In the genomic region with DNA sequence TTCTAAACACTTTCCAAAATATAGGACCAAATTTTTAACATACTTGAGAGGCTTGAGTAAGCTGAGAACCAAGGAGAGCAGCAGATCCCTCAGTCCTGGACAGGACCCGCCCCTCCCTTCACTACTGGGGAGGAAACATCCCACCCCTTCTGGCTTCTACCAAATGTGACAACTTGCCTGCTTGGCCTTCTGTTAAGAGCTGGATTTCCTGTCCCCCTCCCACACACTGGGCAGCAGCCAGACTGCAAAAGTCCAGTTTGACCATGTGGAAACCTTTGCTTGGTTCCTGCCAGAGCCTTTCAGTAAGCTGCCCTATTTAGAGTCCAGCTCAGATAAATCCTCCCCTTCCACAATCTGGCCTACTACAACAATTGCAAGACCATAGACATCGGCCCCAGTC, we compare ENCODE assay signal across 15 cellular contexts.
DNase-seq lines count a peak whose midpoint lies in the region; ATAC-seq and TF ChIP-seq lines count a peak whose summit lies in the region.
"Had no signal": no experiment of that assay in that cellular context is flagged by ENCODE, and none has a peak within 500 bp of the region (broad histone marks: within the 10 kb centered on the region; RNA-seq: fewer than 3 reads in every experiment).

No MANE protein-coding gene starts in this region.

- BruUV-seq in A673 (replicated peaks; lab: Mats Ljungman, UMichigan), result no TSS peak

- no peak for TF ChIP-seq POLR2A in body of pancreas (IDR thresholded peaks at IDR 0.05)

- H4K20me1 ChIP-seq in smooth muscle cell (ENCODE audit: low read depth), result no peaks in the 10 kb centered on the region

- no peak for DNase-seq in A673 (ENCODE audit: low spot score)
- DNase-seq in body of pancreas, result peak; percentile 30 to 69 (median 48)
- DNase-seq in left ventricle myocardium inferior, result peak; percentile 87
- DNase-seq in omental fat pad (ENCODE audit: low spot score), result peak; percentile 26
- no peak for DNase-seq in smooth muscle cell (lab: John Stamatoyannopoulos, UW; ENCODE audit: unreplicated experiment)
- no peak for DNase-seq in NCI-H146 (lab: John Stamatoyannopoulos, UW)
- DNase-seq in NCI-H1048 (lab: John Stamatoyannopoulos, UW), result no peak
- DNase-seq: activated T-cell treated with anti-CD3 and anti-CD28 coated beads, Interleukin-2, amount 50 U/mL, for 72 hours; DMS79 treated with DMSO at 0.1 percent for 48 hours; erythroblast; RPMI8226 had no signal

- no peaks in the 10 kb centered on the region for H3K36me3 ChIP-seq in A673 (ENCODE audit: insufficient read depth, low read length, poor library complexity, severe bottlenecking)
- no peaks in the 10 kb centered on the region for H3K36me3 ChIP-seq in body of pancreas (replicated peaks in 1 of 2; ENCODE audit: insufficient read depth in 1 of 2, low read depth in 2 of 2)
- no peaks in the 10 kb centered on the region for H3K36me3 ChIP-seq in left ventricle myocardium inferior
- no peaks in the 10 kb centered on the region for H3K36me3 ChIP-seq in smooth muscle cell (ENCODE audit: low read depth)
- H3K36me3 ChIP-seq: breast epithelium had no signal

- H3K4me1 ChIP-seq in A673 (ENCODE audit: insufficient read depth, low read length, poor library complexity, severe bottlenecking) (peaks cover 70% of the 10 kb centered on the region), body of pancreas (no peaks in the 10 kb centered on the region), left ventricle myocardium inferior (peaks cover 22% of the 10 kb centered on the region), smooth muscle cell (ENCODE audit: low read depth) (no peaks in the 10 kb centered on the region)
- H3K4me1 ChIP-seq: A549, breast epithelium had no signal

- H2AFZ ChIP-seq in smooth muscle cell (ENCODE audit: low read depth), result no peak overlapping the region

- intact Hi-C loops in A673 (cut with micrococcal nuclease; ENCODE audit: unreplicated experiment) (no loop called here), body of pancreas (cut with DNase I) (no loop called here), left ventricle myocardium inferior (cut with micrococcal nuclease) (no loop called here)

- 41 to 44% methylated on average over 2 of the region's 2 CpGs for WGBS in body of pancreas, 2 donors
- 43% methylated on average over 2 of the region's 2 CpGs for WGBS in smooth muscle cell (ENCODE audit: low lambda C conversion rate)

- H3K9me3 ChIP-seq in A673 (ENCODE audit: low read depth, low read length, poor library complexity, severe bottlenecking) (no peaks in the 10 kb centered on the region), body of pancreas (no peaks in the 10 kb centered on the region), left ventricle myocardium inferior (replicated peaks) (no peaks in the 10 kb centered on the region), smooth muscle cell (replicated peaks; ENCODE audit: low read depth) (no peaks in the 10 kb centered on the region)
- H3K9me3 ChIP-seq: A549, breast epithelium had no signal

- H3K9ac ChIP-seq in smooth muscle cell (ENCODE audit: low read depth), result no peak overlapping the region

- POLR2A ChIA-PET in A673 (lab: Charles Lee; ENCODE audit: low non-redundant PET), result no interaction called here

- H3K79me2 ChIP-seq in smooth muscle cell (ENCODE audit: low read depth), result no peaks in the 10 kb centered on the region

- H3K27ac ChIP-seq in A673 (ENCODE audit: low read depth, low read length, poor library complexity, severe bottlenecking) (peak overlapping the region; percentile 10), body of pancreas (no peak overlapping the region), left ventricle myocardium inferior (replicated peaks) (peak overlapping the region; percentile 72), smooth muscle cell (ENCODE audit: low read depth) (no peak overlapping the region)
- H3K27ac ChIP-seq: A549 had no signal

- H3K4me3 ChIP-seq in A673 (ENCODE audit: low read depth, low read length, poor library complexity, severe bottlenecking) (no peak overlapping the region), body of pancreas (no peak overlapping the region), left ventricle myocardium inferior (no peak overlapping the region), smooth muscle cell (no peak overlapping the region)
- H3K4me3 ChIP-seq: A549, breast epithelium had no signal

- H3K27me3 ChIP-seq in A673 (replicated peaks; ENCODE audit: insufficient read depth, low read depth, low read length, poor library complexity), result no peaks in the 10 kb centered on the region
- H3K27me3 ChIP-seq in body of pancreas, result no peaks in the 10 kb centered on the region
- H3K27me3 ChIP-seq in left ventricle myocardium inferior (ENCODE audit: low read depth), result no peaks in the 10 kb centered on the region
- H3K27me3 ChIP-seq in smooth muscle cell (ENCODE audit: low read depth), result no peaks in the 10 kb centered on the region
- H3K27me3 ChIP-seq: breast epithelium had no signal

- CTCF ChIA-PET in A673 (lab: Charles Lee), result no interaction called here

- H3K4me2 ChIP-seq in smooth muscle cell, result no peak overlapping the region
- H3K4me2 ChIP-seq: A549 had no signal

- TF ChIP-seq CTCF in A673 (conservative IDR thresholded peaks at IDR 0.05; ENCODE audit: low read depth, low read length) (no peak), body of pancreas (IDR thresholded peaks at IDR 0.05) (no peak), left ventricle myocardium inferior (IDR thresholded peaks at IDR 0.05; ENCODE audit: borderline replicate concordance) (no peak), omental fat pad (IDR thresholded peaks at IDR 0.05) (no peak), smooth muscle cell (IDR thresholded peaks at IDR 0.05; ENCODE audit: borderline replicate concordance, insufficient read depth, poor library complexity, severe bottlenecking) (no peak)

- no peaks in the 10 kb centered on the region for H3F3A ChIP-seq in smooth muscle cell (ENCODE audit: low read depth)

- ATAC-seq in body of pancreas (peak; percentile 58), omental fat pad (ENCODE audit: low FRiP score) (peak; percentile 95), HG02840 (IDR thresholded peaks at IDR 0.05; ENCODE audit: low FRiP score, unreplicated experiment) (no peak)
- ATAC-seq: A549; activated T-cell treated with anti-CD3 and anti-CD28 coated beads, Interleukin-2, amount 50 U/mL, for 72 hours; WTC11 had no signal

Comparison
In these comparisons a context has a peak if more than half of its experiments do, and no peak if none do; other contexts are left out.
1. DNase-seq: peak in body of pancreas (4 of 4), left ventricle myocardium inferior (single experiment) and omental fat pad (single experiment); none in A673 (single experiment), smooth muscle cell (single experiment), NCI-H146 (single experiment) and NCI-H1048 (single experiment).
2. H3K27ac ChIP-seq: peak in A673 (single experiment) and left ventricle myocardium inferior (single experiment); none in body of pancreas (0 of 4) and smooth muscle cell (single experiment).